1 cellular context compared by ENCODE assay signal in genomic region chr19:53531457-53531856, GRCh38.
TF ChIP-seq lines count a peak whose summit lies in the region.

No MANE protein-coding gene starts in this region.

TF ChIP-seq in HepG2, 621 proteins besides CTCF, POLR2A, EP300 and RAD21 (continued from another document):
- TF ChIP-seq ZNF503 (CRISPR knock-in tag; IDR thresholded peaks at IDR 0.05) (peak; percentile 73), FOXO1 (CRISPR knock-in tag; IDR thresholded peaks at IDR 0.05) (peak; percentile 33; the same call in 1 of the 2 replicates), ZNF709 (CRISPR knock-in tag; IDR thresholded peaks at IDR 0.05) (no peak), NRL (CRISPR knock-in tag; IDR thresholded peaks at IDR 0.05; ENCODE audit: borderline replicate concordance) (no peak), SCMH1 (CRISPR knock-in tag; IDR thresholded peaks at IDR 0.05; ENCODE audit: borderline replicate concordance) (no peak), NR2F2 (IDR thresholded peaks at IDR 0.05; ENCODE audit: borderline replicate concordance, low read depth) (peak; percentile 57; the same call in 1 of the 2 replicates), USF2 (IDR thresholded peaks at IDR 0.05; ENCODE audit: low read depth, low read length) (no peak), USF2 (CRISPR knock-in tag; IDR thresholded peaks at IDR 0.05; ENCODE audit: borderline replicate concordance) (no peak), KLF16 (CRISPR knock-in tag; IDR thresholded peaks at IDR 0.05) (peak in 1 of 2 experiments; percentile 44; a peak in 1 of 4 replicates), RXRB (CRISPR knock-in tag; IDR thresholded peaks at IDR 0.05; ENCODE audit: borderline replicate concordance) (peak; percentile 76), BATF2 (CRISPR knock-in tag; IDR thresholded peaks at IDR 0.05) (no peak), ZNF703 (CRISPR knock-in tag; IDR thresholded peaks at IDR 0.05; ENCODE audit: borderline replicate concordance) (no peak), GMEB1 (CRISPR knock-in tag; IDR thresholded peaks at IDR 0.05; ENCODE audit: borderline replicate concordance) (no peak; the same call in 1 of the 2 replicates), ZNF7 (CRISPR knock-in tag; IDR thresholded peaks at IDR 0.05) (peak; percentile 67; the same call in 1 of the 2 replicates), TARDBP (CRISPR knock-in tag; IDR thresholded peaks at IDR 0.05) (peak; percentile 64; the same call in 1 of the 2 replicates), RARA (CRISPR knock-in tag; IDR thresholded peaks at IDR 0.05) (peak; percentile 26; the same call in 1 of the 2 replicates), SYNCRIP (IDR thresholded peaks at IDR 0.05; ENCODE audit: insufficient read depth, low read depth, low read length) (no peak), ZBED4 (CRISPR knock-in tag; IDR thresholded peaks at IDR 0.05; ENCODE audit: borderline replicate concordance) (no peak), U2AF1 (optimal IDR thresholded peaks at IDR 0.05; ENCODE audit: low read depth, low read length) (no peak), SNAPC4 (CRISPR knock-in tag; IDR thresholded peaks at IDR 0.05) (no peak), SMARCC2 (IDR thresholded peaks at IDR 0.05) (no peak), TCF7 (IDR thresholded peaks at IDR 0.05; ENCODE audit: low read depth) (peak; percentile 96), ARNTL (CRISPR knock-in tag; IDR thresholded peaks at IDR 0.05) (0 out of 2 replicates have a peak, but pooled peaks have one; percentile 51)
